8 cellular contexts compared by ENCODE assay signal in genomic region chr17:35245196-35245486, GRCh38. TPM values are rescaled to one million over a fixed set of nuclear protein-coding genes. Genes with fewer than 3 reads are reported as not detected.
DNase-seq lines count a peak whose midpoint lies in the region; TF ChIP-seq lines count a peak whose summit lies in the region.

No MANE protein-coding gene starts in this region.

- peaks cover 57% of the 10 kb centered on the region for H3K36me3 Mint-ChIP-seq in activated T-helper 2 cell treated with anti-CD3 and anti-CD28 coated beads, Interferon-gamma antibody, Interleukin-2, Interleukin-4, amounts not matched to agents 10 μg/mL and 5 μg/mL and 100 μg/mL, durations not matched to agents 14 hours and 24 hours and 36 hours (ENCODE audit: low read depth)

- TF ChIP-seq CTCF in uterus (IDR thresholded peaks at IDR 0.05) = no peak
- no peak for TF ChIP-seq CTCF in GM10248 (IDR thresholded peaks at IDR 0.05; ENCODE audit: control extremely low read depth, extremely low read depth, low read depth, missing control alignments)

- DNase-seq in stimulated activated CD4-positive, alpha-beta T cell treated with anti-CD3 and anti-CD28 coated beads, Interleukin-4, amount 100 ng/mL, for 24 hours = peak; percentile 54
- DNase-seq in stimulated activated CD4-positive, alpha-beta T cell treated with anti-CD3 and anti-CD28 coated beads, Interleukin-15, amount 100 ng/mL, for 24 hours = no peak
- DNase-seq in activated T-helper 2 cell treated with anti-CD3 and anti-CD28 coated beads, Interferon-gamma antibody, Interleukin-2, Interleukin-4, amounts not matched to agents 10 μg/mL and 5 μg/mL and 100 μg/mL, durations not matched to agents 14 hours and 24 hours and 36 hours (ENCODE audit: low spot score) = no peak
- DNase-seq in iris pigment epithelial cell (ENCODE audit: low read depth) (peak; percentile 96), uterus (no peak), D341Med (ENCODE audit: low spot score) (no peak), GM10248 (ENCODE audit: extremely low spot score) (no peak), GF-D8 (lab: John Stamatoyannopoulos, UW) (no peak)

- no peak overlapping the region for H3K4me3 ChIP-seq in uterus

- H3K27ac ChIP-seq in uterus = peak overlapping the region; percentile 94 to 97

- H3K4me1 Mint-ChIP-seq in activated T-helper 2 cell treated with anti-CD3 and anti-CD28 coated beads, Interferon-gamma antibody, Interleukin-2, Interleukin-4, amounts not matched to agents 10 μg/mL and 5 μg/mL and 100 μg/mL, durations not matched to agents 14 hours and 24 hours and 36 hours (ENCODE audit: low read depth) = peaks cover 51% of the 10 kb centered on the region

- peak overlapping the region; percentile 96 for H3K4me3 Mint-ChIP-seq in activated T-helper 2 cell treated with anti-CD3 and anti-CD28 coated beads, Interferon-gamma antibody, Interleukin-2, Interleukin-4, amounts not matched to agents 10 μg/mL and 5 μg/mL and 100 μg/mL, durations not matched to agents 14 hours and 24 hours and 36 hours (ENCODE audit: low read depth)

- no peaks in the 10 kb centered on the region for H3K36me3 ChIP-seq in uterus

- peak overlapping the region; percentile 90 for H3K27ac Mint-ChIP-seq in activated T-helper 2 cell treated with anti-CD3 and anti-CD28 coated beads, Interferon-gamma antibody, Interleukin-2, Interleukin-4, amounts not matched to agents 10 μg/mL and 5 μg/mL and 100 μg/mL, durations not matched to agents 14 hours and 24 hours and 36 hours

- CTCF ChIA-PET in GM10248 (lab: Yijun Ruan, JAX) = no interaction called here

- no peaks in the 10 kb centered on the region for H3K27me3 Mint-ChIP-seq in activated T-helper 2 cell treated with anti-CD3 and anti-CD28 coated beads, Interferon-gamma antibody, Interleukin-2, Interleukin-4, amounts not matched to agents 10 μg/mL and 5 μg/mL and 100 μg/mL, durations not matched to agents 14 hours and 24 hours and 36 hours (ENCODE audit: low read depth)

- POLR2A ChIA-PET in GM10248 (lab: Yijun Ruan, JAX) = interaction anchor here (0.6 kb wide), 1 partner anchor 131 kb away, joined by 3 read pairs; no protein-coding TSS in a partner anchor

- intact Hi-C loops in activated T-helper 2 cell treated with anti-CD3 and anti-CD28 coated beads, Interferon-gamma antibody, Interleukin-2, Interleukin-4, amounts not matched to agents 10 μg/mL and 5 μg/mL and 100 μg/mL, durations not matched to agents 14 hours and 24 hours and 36 hours (cut with micrococcal nuclease) = loop anchor here (10.0 kb wide), 2 partner anchors 180 to 860 kb away; partner anchors contain the start of gene RFFL
- intact Hi-C loops in uterus (cut with DNase I; ENCODE audit: low total_unique reads) = no loop called here

- no peaks in the 10 kb centered on the region for H3K9me3 Mint-ChIP-seq in activated T-helper 2 cell treated with anti-CD3 and anti-CD28 coated beads, Interferon-gamma antibody, Interleukin-2, Interleukin-4, amounts not matched to agents 10 μg/mL and 5 μg/mL and 100 μg/mL, durations not matched to agents 14 hours and 24 hours and 36 hours

- no peak for TF ChIP-seq POLR2A in uterus (IDR thresholded peaks at IDR 0.05)

- H3K4me1 ChIP-seq in uterus = no peaks in the 10 kb centered on the region

- no peaks in the 10 kb centered on the region for H3K9me3 ChIP-seq in uterus

- no peaks in the 10 kb centered on the region for H3K27me3 ChIP-seq in uterus

RNA-seq across cellular contexts. Expression of gene SLFN5, which starts 2.3 kb away (rescaled TPM):
- total RNA-seq in activated T-helper 2 cell treated with anti-CD3 and anti-CD28 coated beads, Interferon-gamma antibody, Interleukin-2, Interleukin-4, amounts not matched to agents 10 μg/mL and 5 μg/mL and 100 μg/mL, durations not matched to agents 14 hours and 24 hours and 36 hours = 8.8 and 9.9 TPM in 2 replicates
- total RNA-seq in uterus = 10 to 100 TPM; 13.8 to 51.5 (median 32.2) TPM

RNA-seq across cellular contexts. Expression of gene SLC35G3, which starts 50.9 kb away (rescaled TPM):
- not detected in 2 replicates for total RNA-seq in activated T-helper 2 cell treated with anti-CD3 and anti-CD28 coated beads, Interferon-gamma antibody, Interleukin-2, Interleukin-4, amounts not matched to agents 10 μg/mL and 5 μg/mL and 100 μg/mL, durations not matched to agents 14 hours and 24 hours and 36 hours
- not detected for total RNA-seq in uterus

Comparison
In these comparisons a context has a peak if more than half of its experiments do, and no peak if none do; other contexts are left out.
1. DNase-seq: peak in stimulated activated CD4-positive, alpha-beta T cell treated with anti-CD3 and anti-CD28 coated beads, Interleukin-4, amount 100 ng/mL, for 24 hours (single experiment) and iris pigment epithelial cell (single experiment); none in stimulated activated CD4-positive, alpha-beta T cell treated with anti-CD3 and anti-CD28 coated beads, Interleukin-15, amount 100 ng/mL, for 24 hours (single experiment), activated T-helper 2 cell treated with anti-CD3 and anti-CD28 coated beads, Interferon-gamma antibody, Interleukin-2, Interleukin-4, amounts not matched to agents 10 μg/mL and 5 μg/mL and 100 μg/mL, durations not matched to agents 14 hours and 24 hours and 36 hours (single experiment), uterus (0 of 2), D341Med (single experiment), GM10248 (single experiment) and GF-D8 (single experiment).